9 cellular contexts compared by ENCODE assay signal in genomic region chr9:133458643-133459312, GRCh38. TPM values are rescaled to one million over a fixed set of nuclear protein-coding genes. Genes with fewer than 3 reads are reported as not detected.
DNase-seq lines count a peak whose midpoint lies in the region; ATAC-seq, FAIRE-seq and TF ChIP-seq lines count a peak whose summit lies in the region.
"Had no signal": no experiment of that assay in that cellular context is flagged by ENCODE, and none has a peak within 500 bp of the region (broad histone marks: within the 10 kb centered on the region; RNA-seq: fewer than 3 reads in every experiment).

No MANE protein-coding gene starts in this region.

- H3K4me1 Mint-ChIP-seq in activated CD4-positive, alpha-beta memory T cell treated with anti-CD3 and anti-CD28 coated beads for 36 hours (ENCODE audit: low read depth), result peaks cover 7% of the 10 kb centered on the region

- POLR2A ChIA-PET in activated CD4-positive, alpha-beta memory T cell treated with anti-CD3 and anti-CD28 coated beads for 36 hours (lab: Charles Lee), result interaction anchor here (1.2 kb wide), 1 partner anchor 111 kb away, joined by 6 read pairs; the partner anchor contains the start of genes MED22 and RPL7A
- POLR2A ChIA-PET in HepG2 (lab: Yijun Ruan, JAX), result interaction anchor here (0.7 to 3.2 kb wide), 30 partner anchors 9 to 428 kb away, joined by 3 to 50 read pairs (median 5); partner anchors contain the start of genes ADAMTS13, GTF3C5, MED22 and REXO4

- H3K9me3 ChIP-seq in heart left ventricle, result no peaks in the 10 kb centered on the region
- no peaks in the 10 kb centered on the region for H3K9me3 ChIP-seq in HepG2 (ENCODE audit: low read length)
- no peaks in the 10 kb centered on the region for H3K9me3 ChIP-seq in vagina

- peak overlapping the region; percentile 82 for H3K4me3 Mint-ChIP-seq in activated CD4-positive, alpha-beta memory T cell treated with anti-CD3 and anti-CD28 coated beads for 36 hours

- DNase-seq in heart left ventricle, result peak in 1 of 5 donors; percentile 51
- no peak for DNase-seq in left cardiac atrium
- DNase-seq in activated CD4-positive, alpha-beta memory T cell treated with anti-CD3 and anti-CD28 coated beads for 36 hours, result no peak
- DNase-seq in HepG2 (ENCODE audit: low spot score), result peak; percentile 41
- no peak for DNase-seq in vagina (ENCODE audit: extremely low spot score in 2 of 2)
- no peak for DNase-seq in stimulated activated CD4-positive, alpha-beta T cell treated with anti-CD3 and anti-CD28 coated beads, Interleukin-1b, Interleukin-23, amount 100 ng/mL, for 48 hours
- no peak for DNase-seq in middle frontal gyrus (ENCODE audit: extremely low spot score, low spot score)

- peak overlapping the region; percentile 30; the same call in 1 of the 2 replicates for H3K9ac ChIP-seq in HepG2 (ENCODE audit: insufficient read depth, low read depth, low read length)

- TF ChIP-seq EP300 in HepG2 (IDR thresholded peaks at IDR 0.05; ENCODE audit: low read depth in 2 of 2, low read length in 2 of 2) (no peak), HepG2 (CRISPR knock-in tag; IDR thresholded peaks at IDR 0.05; ENCODE audit: borderline replicate concordance) (no peak)

- TF ChIP-seq CTCF in heart left ventricle (IDR thresholded peaks at IDR 0.05) (no peak), HepG2 (CRISPR knock-in tag; IDR thresholded peaks at IDR 0.05) (peak; percentile 49), vagina (IDR thresholded peaks at IDR 0.05) (no peak)

- BruUV-seq in HepG2 (replicated peaks; lab: Mats Ljungman, UMichigan), result no TSS peak

- no peaks in the 10 kb centered on the region; the same call in 1 of the 2 replicates for H4K20me1 ChIP-seq in HepG2 (ENCODE audit: insufficient read depth, low read length)

- no peaks in the 10 kb centered on the region for H3K27me3 Mint-ChIP-seq in activated CD4-positive, alpha-beta memory T cell treated with anti-CD3 and anti-CD28 coated beads for 36 hours

- FAIRE-seq in HepG2 (lab: Jason Lieb, UNC), result peak; percentile 47

- TF ChIP-seq POLR2A in heart left ventricle (IDR thresholded peaks at IDR 0.05) (no peak), HepG2 (IDR thresholded peaks at IDR 0.05; ENCODE audit: insufficient read depth in 1 of 2, low read depth in 2 of 2, low read length in 2 of 2) (no peak), vagina (IDR thresholded peaks at IDR 0.05) (no peak)

- no peaks in the 10 kb centered on the region for H3K9me3 Mint-ChIP-seq in activated CD4-positive, alpha-beta memory T cell treated with anti-CD3 and anti-CD28 coated beads for 36 hours

- peaks cover 0 to 6% (median 0%) of the 10 kb centered on the region in 9 donors for H3K36me3 ChIP-seq in heart left ventricle
- peaks cover 4 to 5% of the 10 kb centered on the region in 2 experiments; a peak in 2 of 5 replicates for H3K36me3 ChIP-seq in HepG2 (replicated peaks in 1 of 2; ENCODE audit: control insufficient read depth in 1 of 2, insufficient read depth in 2 of 2, low read length in 2 of 2)
- no peaks in the 10 kb centered on the region for H3K36me3 ChIP-seq in vagina

- H3K4me1 ChIP-seq in heart left ventricle (peaks cover 0 to 21% (median 13%) of the 10 kb centered on the region in 12 donors), HepG2 (ENCODE audit: insufficient read depth, low read length) (peaks cover 52% of the 10 kb centered on the region), vagina (peaks cover 18% of the 10 kb centered on the region)
- H3K4me1 ChIP-seq: foreskin keratinocyte had no signal

- peaks cover 14% of the 10 kb centered on the region for H3K79me2 ChIP-seq in HepG2 (ENCODE audit: insufficient read depth, low read length)

- H3K27ac ChIP-seq in heart left ventricle (peak overlapping the region in 7 of 12 donors; percentile 85 to 94 (median 93)), HepG2 (ENCODE audit: extremely low read length, insufficient read depth, low read length) (peak overlapping the region; percentile 1), vagina (peak overlapping the region; percentile 89)
- H3K27ac ChIP-seq: foreskin keratinocyte had no signal

- H3K27ac Mint-ChIP-seq in activated CD4-positive, alpha-beta memory T cell treated with anti-CD3 and anti-CD28 coated beads for 36 hours, result no peak overlapping the region

- H3K4me3 ChIP-seq in heart left ventricle (peak overlapping the region in 11 of 12 donors; percentile 66 to 97 (median 84)), HepG2 (replicated peaks in 1 of 3; ENCODE audit: insufficient read depth in 1 of 3, low read depth in 2 of 3, low read length in 3 of 3) (peak overlapping the region; percentile 51 to 89 (median 54)), vagina (peak overlapping the region; percentile 57 to 81)

- intact Hi-C loops in heart left ventricle (cut with DNase I) (loop anchor here in 2 of 10 donors (2.0 kb wide), 2 partner anchors 20 to 82 kb away; partner anchors contain the start of genes SLC2A6 (in 1 of the 2), STKLD1 (in 1 of the 2) and SURF4 (in 1 of the 2)), left cardiac atrium (cut with DNase I) (no loop called here), HepG2 (cut with micrococcal nuclease; ENCODE audit: unreplicated experiment) (no loop called here), vagina (cut with DNase I) (no loop called here)
- intact Hi-C loops in activated CD4-positive, alpha-beta memory T cell treated with anti-CD3 and anti-CD28 coated beads for 36 hours (cut with micrococcal nuclease), result loop anchor here (1.0 to 5.0 kb wide), 3 partner anchors 21 to 87 kb away; partner anchors contain the start of genes ADAMTS13 and SLC2A6

- 70 to 74% (median 71%) methylated on average over 13 to 16 of the region's 16 CpGs for WGBS in heart left ventricle, 4 donors
- 45% methylated on average over 11 of the region's 16 CpGs for WGBS in HepG2 (ENCODE audit: low lambda C conversion rate)

- ATAC-seq in heart left ventricle (no peak), left cardiac atrium (no peak), HepG2 (0 out of 3 replicates have a peak, but pooled peaks have one; percentile 3), GM18519 (IDR thresholded peaks at IDR 0.05; ENCODE audit: low FRiP score, unreplicated experiment) (no peak)

- TF ChIP-seq RAD21 in HepG2 (CRISPR knock-in tag; IDR thresholded peaks at IDR 0.05), result no peak

- H2AFZ ChIP-seq in HepG2 (ENCODE audit: low read length), result no peak overlapping the region

- CTCF ChIA-PET in activated CD4-positive, alpha-beta memory T cell treated with anti-CD3 and anti-CD28 coated beads for 36 hours (lab: Charles Lee), result interaction anchor here (1.0 to 2.0 kb wide), 4 partner anchors 21 to 28 kb away, joined by 3 to 4 read pairs (median 4); no protein-coding TSS in a partner anchor
- CTCF ChIA-PET in HepG2 (lab: Yijun Ruan, JAX; ENCODE audit: low intra/inter-chr PET ratio, low total read pairs), result no interaction called here

- no peaks in the 10 kb centered on the region for H3K36me3 Mint-ChIP-seq in activated CD4-positive, alpha-beta memory T cell treated with anti-CD3 and anti-CD28 coated beads for 36 hours

- in situ Hi-C loops in HepG2 (cut with HindIII; ENCODE audit: extremely low pct_ligation_motif_present, low pct_unique_long_range_greater_than_20kb), result no loop called here

- no peaks in the 10 kb centered on the region for H3K27me3 ChIP-seq in heart left ventricle
- H3K27me3 ChIP-seq in HepG2 (ENCODE audit: control insufficient read depth in 1 of 2, insufficient read depth in 2 of 2, low read length in 2 of 2), result no peaks in the 10 kb centered on the region; a peak in 1 of 5 replicates
- H3K27me3 ChIP-seq in vagina, result no peaks in the 10 kb centered on the region
- H3K27me3 ChIP-seq: foreskin keratinocyte had no signal

- peak overlapping the region; percentile 84 for H3K4me2 ChIP-seq in HepG2 (ENCODE audit: low read depth, low read length)

RNA-seq across cellular contexts. Expression of gene CACFD1, which starts 1.0 kb away (rescaled TPM):
- total RNA-seq in heart left ventricle (10 to 100 TPM in 7 of 9 donors, 1 to 10 TPM in 2; 8.0 to 15.3 (median 11.6) TPM), left cardiac atrium (10 to 100 TPM in 1 of 2 donors, 1 to 10 TPM in 1; 9.6 to 13.0 TPM), HepG2 (2016; rRNA removed; fragmentation: Illumina TruSeq; extraction: Trizol) (8.2 and 13.8 TPM in 2 replicates), vagina (9.1 TPM)
- polyA plus RNA-seq in heart left ventricle (10 to 100 TPM; 10.9 to 21.9 TPM), HepG2 (2011; rRNA removed) (14.6 and 21.3 TPM in 2 replicates)
- total RNA-seq in activated CD4-positive, alpha-beta memory T cell treated with anti-CD3 and anti-CD28 coated beads for 36 hours, result 1 to 10 TPM; 1.1 to 1.2 TPM
- 3.2 and 3.9 TPM in 2 replicates for total RNA-seq in HepG2 (2016; cell fraction: cytosol; rRNA removed; fragmentation: Illumina TruSeq; extraction: Trizol; ENCODE audit: low read depth)
- total RNA-seq in HepG2 (2016; cell fraction: insoluble cytoplasmic fraction; rRNA removed; fragmentation: Illumina TruSeq; extraction: Trizol), result 7.9 and 15.6 TPM in 2 replicates
- 10.0 and 11.4 TPM in 2 replicates for total RNA-seq in HepG2 (2016; cell fraction: membrane; rRNA removed; fragmentation: Illumina TruSeq; extraction: Trizol)
- total RNA-seq in HepG2 (2016; cell fraction: nucleus; rRNA removed; fragmentation: Illumina TruSeq; extraction: Trizol), result 12.1 and 14.4 TPM in 2 replicates
- 13.1 and 15.4 TPM in 2 replicates for polyA plus RNA-seq in HepG2 (2011; cell fraction: cytosol; rRNA removed)
- polyA plus RNA-seq in HepG2 (2011; cell fraction: nucleus; rRNA removed), result 33.2 and 35.5 TPM in 2 replicates
- 12.0 and 17.4 TPM in 2 replicates for polyA plus RNA-seq in HepG2 (2012)
- polyA plus RNA-seq in HepG2 (2016; cell fraction: cytosol; fragmentation: Illumina TruSeq; extraction: Trizol; ENCODE audit: low read depth), result 3.2 and 4.4 TPM in 2 replicates
- polyA plus RNA-seq in HepG2 (2016; cell fraction: insoluble cytoplasmic fraction; fragmentation: Illumina TruSeq; extraction: Trizol; ENCODE audit: low read depth), result 8.6 and 9.0 TPM in 2 replicates
- 8.8 and 9.3 TPM in 2 replicates for polyA plus RNA-seq in HepG2 (2016; cell fraction: membrane; fragmentation: Illumina TruSeq; extraction: Trizol; ENCODE audit: low read depth)
- 20.0 and 22.0 TPM in 2 replicates for polyA plus RNA-seq in HepG2 (2016; cell fraction: nucleus; fragmentation: Illumina TruSeq; extraction: Trizol; ENCODE audit: insufficient read depth, low read depth)
- 8.1 and 55.0 TPM in 2 replicates for polyA minus RNA-seq in HepG2 (2011; rRNA and poly(A)+ RNA removed; ENCODE audit: low replicate concordance)
- polyA minus RNA-seq in HepG2 (2011; cell fraction: cytosol; rRNA and poly(A)+ RNA removed), result 7.1 and 8.0 TPM in 2 replicates
- 25.4 and 28.7 TPM in 2 replicates for polyA minus RNA-seq in HepG2 (2011; cell fraction: nucleus; rRNA and poly(A)+ RNA removed)

RNA-seq across cellular contexts. Expression of gene SLC2A6, which starts 20.1 kb away (rescaled TPM):
- total RNA-seq in heart left ventricle, result 10 to 100 TPM in 1 of 9 donors, 1 to 10 TPM in 8; 1.8 to 10.4 (median 3.2) TPM
- polyA plus RNA-seq in heart left ventricle, result 1 to 10 TPM; 2.7 to 4.9 TPM
- 1 to 10 TPM; 4.3 to 7.4 TPM for total RNA-seq in left cardiac atrium
- 1 to 10 TPM; 2.2 to 2.6 TPM for total RNA-seq in activated CD4-positive, alpha-beta memory T cell treated with anti-CD3 and anti-CD28 coated beads for 36 hours
- total RNA-seq in HepG2 (2016; rRNA removed; fragmentation: Illumina TruSeq; extraction: Trizol), result 6.3 and 15.0 TPM in 2 replicates
- 1.8 and 2.0 TPM in 2 replicates for total RNA-seq in HepG2 (2016; cell fraction: cytosol; rRNA removed; fragmentation: Illumina TruSeq; extraction: Trizol; ENCODE audit: low read depth)
- total RNA-seq in HepG2 (2016; cell fraction: insoluble cytoplasmic fraction; rRNA removed; fragmentation: Illumina TruSeq; extraction: Trizol), result 5.3 and 14.9 TPM in 2 replicates
- total RNA-seq in HepG2 (2016; cell fraction: membrane; rRNA removed; fragmentation: Illumina TruSeq; extraction: Trizol), result 4.5 and 4.6 TPM in 2 replicates
- 16.5 and 16.8 TPM in 2 replicates for total RNA-seq in HepG2 (2016; cell fraction: nucleus; rRNA removed; fragmentation: Illumina TruSeq; extraction: Trizol)
- 4.1 and 9.1 TPM in 2 replicates for polyA plus RNA-seq in HepG2 (2011; rRNA removed)
- 5.0 and 5.7 TPM in 2 replicates for polyA plus RNA-seq in HepG2 (2011; cell fraction: cytosol; rRNA removed)
- 7.2 and 12.6 TPM in 2 replicates for polyA plus RNA-seq in HepG2 (2011; cell fraction: nucleus; rRNA removed)
- polyA plus RNA-seq in HepG2 (2012), result 2.1 and 4.5 TPM in 2 replicates
- polyA plus RNA-seq in HepG2 (2016; cell fraction: cytosol; fragmentation: Illumina TruSeq; extraction: Trizol; ENCODE audit: low read depth), result 1.7 and 2.0 TPM in 2 replicates
- polyA plus RNA-seq in HepG2 (2016; cell fraction: insoluble cytoplasmic fraction; fragmentation: Illumina TruSeq; extraction: Trizol; ENCODE audit: low read depth), result 4.0 and 5.0 TPM in 2 replicates
- 2.7 and 3.1 TPM in 2 replicates for polyA plus RNA-seq in HepG2 (2016; cell fraction: membrane; fragmentation: Illumina TruSeq; extraction: Trizol; ENCODE audit: low read depth)
- 22.0 and 22.4 TPM in 2 replicates for polyA plus RNA-seq in HepG2 (2016; cell fraction: nucleus; fragmentation: Illumina TruSeq; extraction: Trizol; ENCODE audit: insufficient read depth, low read depth)
- polyA minus RNA-seq in HepG2 (2011; rRNA and poly(A)+ RNA removed; ENCODE audit: low replicate concordance), result 16.3 and 18.5 TPM in 2 replicates
- polyA minus RNA-seq in HepG2 (2011; cell fraction: cytosol; rRNA and poly(A)+ RNA removed), result 6.5 and 7.4 TPM in 2 replicates
- polyA minus RNA-seq in HepG2 (2011; cell fraction: nucleus; rRNA and poly(A)+ RNA removed), result 9.1 and 12.8 TPM in 2 replicates
- total RNA-seq in vagina, result 3.7 TPM

RNA-seq across cellular contexts. Expression of gene ADAMTS13, which starts 36.6 kb away (rescaled TPM):
- 1 to 10 TPM; 1.0 to 3.7 (median 2.7) TPM for total RNA-seq in heart left ventricle
- 1 to 10 TPM in 1 of 2 donors, under 1 TPM in 1; 0.64 to 5.8 TPM for polyA plus RNA-seq in heart left ventricle
- total RNA-seq in left cardiac atrium, result 1 to 10 TPM; 2.0 to 2.3 TPM
- total RNA-seq in activated CD4-positive, alpha-beta memory T cell treated with anti-CD3 and anti-CD28 coated beads for 36 hours, result 1 to 10 TPM; 2.4 to 2.6 TPM
- total RNA-seq in HepG2 (2016; rRNA removed; fragmentation: Illumina TruSeq; extraction: Trizol), result 0.69 and 0.91 TPM in 2 replicates
- 0.26 and 0.30 TPM in 2 replicates for total RNA-seq in HepG2 (2016; cell fraction: cytosol; rRNA removed; fragmentation: Illumina TruSeq; extraction: Trizol; ENCODE audit: low read depth)
- 0.22 and 0.91 TPM in 2 replicates for total RNA-seq in HepG2 (2016; cell fraction: insoluble cytoplasmic fraction; rRNA removed; fragmentation: Illumina TruSeq; extraction: Trizol)
- total RNA-seq in HepG2 (2016; cell fraction: membrane; rRNA removed; fragmentation: Illumina TruSeq; extraction: Trizol), result 0.21 and 0.37 TPM in 2 replicates
- total RNA-seq in HepG2 (2016; cell fraction: nucleus; rRNA removed; fragmentation: Illumina TruSeq; extraction: Trizol), result 0.78 and 1.4 TPM in 2 replicates
- polyA plus RNA-seq in HepG2 (2011; rRNA removed), result 4.5 and 5.0 TPM in 2 replicates
- 1.2 and 2.2 TPM in 2 replicates for polyA plus RNA-seq in HepG2 (2011; cell fraction: cytosol; rRNA removed)
- 35.9 and 63.7 TPM in 2 replicates for polyA plus RNA-seq in HepG2 (2011; cell fraction: nucleus; rRNA removed)
- 1.4 and 2.0 TPM in 2 replicates for polyA plus RNA-seq in HepG2 (2012)
- 0.12 and 0.16 TPM in 2 replicates for polyA plus RNA-seq in HepG2 (2016; cell fraction: cytosol; fragmentation: Illumina TruSeq; extraction: Trizol; ENCODE audit: low read depth)
- polyA plus RNA-seq in HepG2 (2016; cell fraction: insoluble cytoplasmic fraction; fragmentation: Illumina TruSeq; extraction: Trizol; ENCODE audit: low read depth), result 0.48 and 0.73 TPM in 2 replicates
- polyA plus RNA-seq in HepG2 (2016; cell fraction: membrane; fragmentation: Illumina TruSeq; extraction: Trizol; ENCODE audit: low read depth), result 0.14 and 0.23 TPM in 2 replicates
- 4.6 TPM in 2 replicates for polyA plus RNA-seq in HepG2 (2016; cell fraction: nucleus; fragmentation: Illumina TruSeq; extraction: Trizol; ENCODE audit: insufficient read depth, low read depth)
- 0.75 and 1.4 TPM in 2 replicates for polyA minus RNA-seq in HepG2 (2011; rRNA and poly(A)+ RNA removed; ENCODE audit: low replicate concordance)
- 0.30 and 0.62 TPM in 2 replicates for polyA minus RNA-seq in HepG2 (2011; cell fraction: cytosol; rRNA and poly(A)+ RNA removed)
- 2.4 and 3.1 TPM in 2 replicates for polyA minus RNA-seq in HepG2 (2011; cell fraction: nucleus; rRNA and poly(A)+ RNA removed)
- 2.0 TPM for total RNA-seq in vagina

RNA-seq across cellular contexts. Expression of gene REXO4, which starts 41.0 kb away (rescaled TPM):
- 10 to 100 TPM in 8 of 9 donors, 1 to 10 TPM in 1; 9.6 to 21.5 (median 13.7) TPM for total RNA-seq in heart left ventricle
- 10 to 100 TPM; 10.7 to 30.6 TPM for polyA plus RNA-seq in heart left ventricle
- 10 to 100 TPM; 12.2 to 12.6 TPM for total RNA-seq in left cardiac atrium
- 10 to 100 TPM; 24.2 to 26.3 TPM for total RNA-seq in activated CD4-positive, alpha-beta memory T cell treated with anti-CD3 and anti-CD28 coated beads for 36 hours
- total RNA-seq in HepG2 (2016; rRNA removed; fragmentation: Illumina TruSeq; extraction: Trizol), result 30.4 and 32.9 TPM in 2 replicates
- 13.1 and 13.7 TPM in 2 replicates for total RNA-seq in HepG2 (2016; cell fraction: cytosol; rRNA removed; fragmentation: Illumina TruSeq; extraction: Trizol; ENCODE audit: low read depth)
- total RNA-seq in HepG2 (2016; cell fraction: insoluble cytoplasmic fraction; rRNA removed; fragmentation: Illumina TruSeq; extraction: Trizol), result 30.5 and 30.8 TPM in 2 replicates
- 26.1 and 26.5 TPM in 2 replicates for total RNA-seq in HepG2 (2016; cell fraction: membrane; rRNA removed; fragmentation: Illumina TruSeq; extraction: Trizol)
- total RNA-seq in HepG2 (2016; cell fraction: nucleus; rRNA removed; fragmentation: Illumina TruSeq; extraction: Trizol), result 13.7 and 15.5 TPM in 2 replicates
- 18.5 and 20.2 TPM in 2 replicates for polyA plus RNA-seq in HepG2 (2011; rRNA removed)
- 20.6 and 24.2 TPM in 2 replicates for polyA plus RNA-seq in HepG2 (2011; cell fraction: cytosol; rRNA removed)
- 13.1 and 13.9 TPM in 2 replicates for polyA plus RNA-seq in HepG2 (2011; cell fraction: nucleus; rRNA removed)
- 18.4 and 20.8 TPM in 2 replicates for polyA plus RNA-seq in HepG2 (2012)
- 13.2 and 14.9 TPM in 2 replicates for polyA plus RNA-seq in HepG2 (2016; cell fraction: cytosol; fragmentation: Illumina TruSeq; extraction: Trizol; ENCODE audit: low read depth)
- 40.1 and 41.2 TPM in 2 replicates for polyA plus RNA-seq in HepG2 (2016; cell fraction: insoluble cytoplasmic fraction; fragmentation: Illumina TruSeq; extraction: Trizol; ENCODE audit: low read depth)
- 23.2 and 24.3 TPM in 2 replicates for polyA plus RNA-seq in HepG2 (2016; cell fraction: membrane; fragmentation: Illumina TruSeq; extraction: Trizol; ENCODE audit: low read depth)
- polyA plus RNA-seq in HepG2 (2016; cell fraction: nucleus; fragmentation: Illumina TruSeq; extraction: Trizol; ENCODE audit: insufficient read depth, low read depth), result 25.0 and 27.5 TPM in 2 replicates
- 29.1 and 46.3 TPM in 2 replicates for polyA minus RNA-seq in HepG2 (2011; rRNA and poly(A)+ RNA removed; ENCODE audit: low replicate concordance)
- polyA minus RNA-seq in HepG2 (2011; cell fraction: cytosol; rRNA and poly(A)+ RNA removed), result 14.4 and 15.3 TPM in 2 replicates
- polyA minus RNA-seq in HepG2 (2011; cell fraction: nucleus; rRNA and poly(A)+ RNA removed), result 16.2 TPM in 2 replicates
- total RNA-seq in vagina, result 17.2 TPM

Comparison
In these comparisons a context has a peak if more than half of its experiments do, and no peak if none do; other contexts are left out.
1. H3K27ac ChIP-seq: peak in every context shown above with its lines; median percentile 93 in heart left ventricle; 89 in vagina; 1 in HepG2.